In genomic region chr11:3866206-3866605, GRCh38 we compare ENCODE assay signal across 8 cellular contexts. TPM values are rescaled to one million over a fixed set of nuclear protein-coding genes. Genes with fewer than 3 reads are reported as not detected.
DNase-seq lines count a peak whose midpoint lies in the region; ATAC-seq and TF ChIP-seq lines count a peak whose summit lies in the region.

No MANE protein-coding gene starts in this region.

- TF ChIP-seq CTCF in SU-DHL-6 (IDR thresholded peaks at IDR 0.05; ENCODE audit: insufficient read depth, low read length, poor library complexity, severe bottlenecking) = no peak
- TF ChIP-seq CTCF in hepatocyte (IDR thresholded peaks at IDR 0.05; ENCODE audit: poor library complexity) = no peak
- no peak for TF ChIP-seq CTCF in tibial nerve (IDR thresholded peaks at IDR 0.05)

- H3K9me3 Mint-ChIP-seq in activated T-cell treated with anti-CD3 and anti-CD28 coated beads, Interleukin-2, amount 50 U/mL, for 4 hours = no peaks in the 10 kb centered on the region

- H3K36me3 ChIP-seq in SU-DHL-6 (ENCODE audit: low read length) = no peaks in the 10 kb centered on the region
- H3K36me3 ChIP-seq in hepatocyte (replicated peaks; ENCODE audit: insufficient read depth, low read depth) = no peaks in the 10 kb centered on the region
- no peaks in the 10 kb centered on the region for H3K36me3 ChIP-seq in tibial nerve
- no peaks in the 10 kb centered on the region for H3K36me3 ChIP-seq in H7 (replicated peaks; ENCODE audit: control insufficient read depth, insufficient read depth, low read length)

- H4K20me1 ChIP-seq in SU-DHL-6 (ENCODE audit: low read depth, low read length) = no peaks in the 10 kb centered on the region
- no peaks in the 10 kb centered on the region for H4K20me1 ChIP-seq in hepatocyte (ENCODE audit: insufficient read depth, poor library complexity, severe bottlenecking)

- no peaks in the 10 kb centered on the region for H3K9me2 ChIP-seq in SU-DHL-6 (replicated peaks; ENCODE audit: insufficient read depth, low read length)
- no peaks in the 10 kb centered on the region for H3K9me2 ChIP-seq in hepatocyte (replicated peaks; ENCODE audit: insufficient read depth)

- H3K4me1 Mint-ChIP-seq in activated T-cell treated with anti-CD3 and anti-CD28 coated beads, Interleukin-2, amount 50 U/mL, for 4 hours (ENCODE audit: low read depth) = peaks cover 92% of the 10 kb centered on the region

- H3K27ac ChIP-seq in SU-DHL-6 (ENCODE audit: low read depth, low read length) = no peak overlapping the region
- peak overlapping the region; percentile 23 for H3K27ac ChIP-seq in hepatocyte
- H3K27ac ChIP-seq in tibial nerve = peak overlapping the region in 3 of 4 donors; percentile 25 to 72 (median 65)

- peak overlapping the region; percentile 37 for H3K4me3 Mint-ChIP-seq in activated T-cell treated with anti-CD3 and anti-CD28 coated beads, Interleukin-2, amount 50 U/mL, for 4 hours

- no peak for TF ChIP-seq EP300 in tibial nerve (IDR thresholded peaks at IDR 0.05)

- H3F3A ChIP-seq in SU-DHL-6 (ENCODE audit: insufficient read depth) = no peaks in the 10 kb centered on the region

- H2AFZ ChIP-seq in SU-DHL-6 (ENCODE audit: low read depth, low read length, severe bottlenecking) = no peak overlapping the region
- H2AFZ ChIP-seq in hepatocyte = no peak overlapping the region

- DNase-seq in activated T-cell treated with anti-CD3 and anti-CD28 coated beads, Interleukin-2, amount 50 U/mL, for 4 hours = no peak
- no peak for DNase-seq in activated T-cell treated with anti-CD3 and anti-CD28 coated beads, Interleukin-2, amount 50 U/mL, for 1 hour
- DNase-seq in hepatocyte (ENCODE audit: low spot score) = no peak
- no peak for DNase-seq in tibial nerve (ENCODE audit: low spot score in 2 of 2)
- no peak for DNase-seq in H7

- H3K9me3 ChIP-seq in SU-DHL-6 (ENCODE audit: insufficient read depth, low read length) = no peaks in the 10 kb centered on the region
- H3K9me3 ChIP-seq in hepatocyte (ENCODE audit: low read depth) = no peaks in the 10 kb centered on the region
- H3K9me3 ChIP-seq in tibial nerve = no peaks in the 10 kb centered on the region

- 85% methylated on average over 5 of the region's 5 CpGs for WGBS in hepatocyte (ENCODE audit: low lambda C conversion rate, missing lambda C conversion rate)
- 74 to 79% methylated on average over 5 of the region's 5 CpGs for WGBS in tibial nerve, 2 donors

- no peaks in the 10 kb centered on the region for H3K36me3 Mint-ChIP-seq in activated T-cell treated with anti-CD3 and anti-CD28 coated beads, Interleukin-2, amount 50 U/mL, for 4 hours (ENCODE audit: insufficient read depth)

- peak in 1 of 2 donors; percentile 26 for ATAC-seq in activated T-cell treated with anti-CD3 and anti-CD28 coated beads, Interleukin-2, amount 50 U/mL, for 4 hours
- ATAC-seq in HG03439 (IDR thresholded peaks at IDR 0.05; ENCODE audit: unreplicated experiment) = no peak
- ATAC-seq in GM21423 (IDR thresholded peaks at IDR 0.05; ENCODE audit: unreplicated experiment) = no peak

- H3K27me3 Mint-ChIP-seq in activated T-cell treated with anti-CD3 and anti-CD28 coated beads, Interleukin-2, amount 50 U/mL, for 4 hours (ENCODE audit: low read depth) = no peaks in the 10 kb centered on the region

- H3K4me2 ChIP-seq in SU-DHL-6 (ENCODE audit: low read depth, low read length, poor library complexity, severe bottlenecking) (peak overlapping the region; percentile 20), hepatocyte (no peak overlapping the region)

- H3K4me3 ChIP-seq in SU-DHL-6 (ENCODE audit: insufficient read depth, low read length, poor library complexity, severe bottlenecking) = no peak overlapping the region
- no peak overlapping the region for H3K4me3 ChIP-seq in hepatocyte
- H3K4me3 ChIP-seq in tibial nerve = no peak overlapping the region
- no peak overlapping the region for H3K4me3 ChIP-seq in H7 (ENCODE audit: insufficient read depth, low read depth, low read length)

- TF ChIP-seq POLR2A in tibial nerve (IDR thresholded peaks at IDR 0.05) = no peak

- H3K79me2 ChIP-seq in SU-DHL-6 (ENCODE audit: insufficient read depth, low read length) (peaks cover 21% of the 10 kb centered on the region; the same call in 1 of the 2 replicates), hepatocyte (peaks cover 79% of the 10 kb centered on the region)

- H3K9ac ChIP-seq in SU-DHL-6 (ENCODE audit: low read length) = no peak overlapping the region

- H3K27me3 ChIP-seq in SU-DHL-6 (ENCODE audit: low read length) (no peaks in the 10 kb centered on the region), hepatocyte (no peaks in the 10 kb centered on the region), tibial nerve (no peaks in the 10 kb centered on the region), H7 (ENCODE audit: control insufficient read depth, insufficient read depth, low read length) (no peaks in the 10 kb centered on the region)

- H3K4me1 ChIP-seq in hepatocyte (ENCODE audit: insufficient read depth) = peaks cover 24% of the 10 kb centered on the region
- peaks cover 4 to 44% (median 30%) of the 10 kb centered on the region in 4 donors for H3K4me1 ChIP-seq in tibial nerve

RNA-seq across cellular contexts. Expression of gene STIM1, which starts 10.7 kb away (rescaled TPM):
- 10 to 100 TPM; 35.6 to 42.5 (median 37.4) TPM for total RNA-seq in activated T-cell treated with anti-CD3 and anti-CD28 coated beads, Interleukin-2, amount 50 U/mL, for 4 hours
- 19.6 and 20.1 TPM in 2 replicates for total RNA-seq in hepatocyte
- 14.7 and 18.5 TPM in 2 replicates for polyA plus RNA-seq in hepatocyte
- total RNA-seq in tibial nerve = 10 to 100 TPM; 51.3 to 70.1 (median 59.8) TPM
- 20.8 and 23.6 TPM in 2 replicates for total RNA-seq in H7 (2014; rRNA removed; shearing (Covaris generic))

RNA-seq across cellular contexts. Expression of gene RHOG, which starts 25.4 kb away (rescaled TPM):
- total RNA-seq in activated T-cell treated with anti-CD3 and anti-CD28 coated beads, Interleukin-2, amount 50 U/mL, for 4 hours = 100 to 1,000 TPM; 174 to 187 (median 184) TPM
- total RNA-seq in hepatocyte = 18.0 and 18.4 TPM in 2 replicates
- polyA plus RNA-seq in hepatocyte = 36.9 and 44.4 TPM in 2 replicates
- total RNA-seq in tibial nerve = 10 to 100 TPM; 35.2 to 92.7 (median 66.0) TPM
- total RNA-seq in H7 (2014; rRNA removed; shearing (Covaris generic)) = 14.9 and 20.2 TPM in 2 replicates

RNA-seq across cellular contexts. Expression of gene PGAP2, which starts 57.8 kb away (rescaled TPM):
- 10 to 100 TPM; 28.9 to 31.2 (median 29.0) TPM for total RNA-seq in activated T-cell treated with anti-CD3 and anti-CD28 coated beads, Interleukin-2, amount 50 U/mL, for 4 hours
- 19.0 and 20.3 TPM in 2 replicates for total RNA-seq in hepatocyte
- polyA plus RNA-seq in hepatocyte = 35.5 and 37.6 TPM in 2 replicates
- 10 to 100 TPM in 3 of 4 donors, 1 to 10 TPM in 1; 8.1 to 15.1 (median 10.8) TPM for total RNA-seq in tibial nerve
- 17.3 and 21.0 TPM in 2 replicates for total RNA-seq in H7 (2014; rRNA removed; shearing (Covaris generic))
